14 cellular contexts compared by ENCODE assay signal in genomic region chr13:112068531-112069062, GRCh38. TPM values are rescaled to one million over a fixed set of nuclear protein-coding genes. Genes with fewer than 3 reads are reported as not detected.
A peak's percentile ranks its signal among the peaks of the same experiment; 100 is the strongest.
DNase-seq lines count a peak whose midpoint lies in the region; ATAC-seq and TF ChIP-seq lines count a peak whose summit lies in the region.
"Had no signal": no experiment of that assay in that cellular context is flagged by ENCODE, and none has a peak within 500 bp of the region (broad histone marks: within the 10 kb centered on the region; RNA-seq: fewer than 3 reads in every experiment).

No MANE protein-coding gene starts in this region.

- no peak overlapping the region for H3K18ac ChIP-seq in mesendoderm (ENCODE audit: low read length)

- no peak overlapping the region for H3K23ac ChIP-seq in mesendoderm (ENCODE audit: low read length)

- ATAC-seq in CD8-positive, alpha-beta T cell = no peak
- ATAC-seq in HG02884 (IDR thresholded peaks at IDR 0.05; ENCODE audit: unreplicated experiment) (no peak), GM18867 (IDR thresholded peaks at IDR 0.05; ENCODE audit: unreplicated experiment) (no peak)
- ATAC-seq: left lobe of liver, pancreas had no signal

- no peak overlapping the region for H2BK15ac ChIP-seq in mesendoderm (replicated peaks; ENCODE audit: low read depth)

- no peaks in the 10 kb centered on the region for H3K79me1 ChIP-seq in mesendoderm (ENCODE audit: low read length)

- no peak overlapping the region for H3K9ac ChIP-seq in mesendoderm (ENCODE audit: low read length)

- peak; percentile 56 for DNase-seq in DMS 273 (lab: John Stamatoyannopoulos, UW; ENCODE audit: unreplicated experiment)
- no peak for DNase-seq in DMS 273 treated with DMSO at 0.1 percent for 48 hours (lab: John Stamatoyannopoulos, UW)
- no peak for DNase-seq in CD8-positive, alpha-beta T cell
- no peak for DNase-seq in activated T-helper 2 cell treated with anti-CD3 and anti-CD28 coated beads, Interferon-gamma antibody, Interleukin-2, Interleukin-4, amounts not matched to agents 10 μg/mL and 5 μg/mL and 100 μg/mL, durations not matched to agents 14 hours and 24 hours and 36 hours (ENCODE audit: low spot score)
- DNase-seq in mesendoderm = no peak
- no peak for DNase-seq in occipital lobe (lab: John Stamatoyannopoulos, UW)
- DNase-seq: NCI-H510A, T-helper 9 cell had no signal

- H3K9me3 ChIP-seq in CD8-positive, alpha-beta T cell (ENCODE audit: low read length) = peaks cover 13% of the 10 kb centered on the region
- H3K9me3 ChIP-seq: breast epithelium, pancreas had no signal

- peak overlapping the region; percentile 22 for H3K4me2 ChIP-seq in mesendoderm (ENCODE audit: low read length)

- no peaks in the 10 kb centered on the region for H3K9me3 Mint-ChIP-seq in CD8-positive, alpha-beta T cell
- peaks cover 10% of the 10 kb centered on the region for H3K9me3 Mint-ChIP-seq in activated T-helper 2 cell treated with anti-CD3 and anti-CD28 coated beads, Interferon-gamma antibody, Interleukin-2, Interleukin-4, amounts not matched to agents 10 μg/mL and 5 μg/mL and 100 μg/mL, durations not matched to agents 14 hours and 24 hours and 36 hours

- CTCF ChIA-PET in CD8-positive, alpha-beta T cell (lab: Charles Lee) = no interaction called here

- peaks cover 10% of the 10 kb centered on the region for H3K4me1 ChIP-seq in CD8-positive, alpha-beta T cell (ENCODE audit: insufficient read depth, low read length)
- no peaks in the 10 kb centered on the region for H3K4me1 ChIP-seq in mesendoderm (ENCODE audit: control insufficient read depth, low read depth, low read length)

- H4K5ac ChIP-seq in mesendoderm (ENCODE audit: low read length) = no peak overlapping the region

- no peak overlapping the region for H3K27ac ChIP-seq in CD8-positive, alpha-beta T cell (ENCODE audit: low read depth, low read length)
- no peak overlapping the region for H3K27ac ChIP-seq in mesendoderm (ENCODE audit: low read depth, low read length)
- H3K27ac ChIP-seq: 22Rv1, breast epithelium, pancreas had no signal

- H3K4me3 Mint-ChIP-seq in CD8-positive, alpha-beta T cell = peak overlapping the region; percentile 37
- H3K4me3 Mint-ChIP-seq in activated T-helper 2 cell treated with anti-CD3 and anti-CD28 coated beads, Interferon-gamma antibody, Interleukin-2, Interleukin-4, amounts not matched to agents 10 μg/mL and 5 μg/mL and 100 μg/mL, durations not matched to agents 14 hours and 24 hours and 36 hours (ENCODE audit: low read depth) = no peak overlapping the region

- POLR2A ChIA-PET in CD8-positive, alpha-beta T cell (lab: Charles Lee) = no interaction called here

- H3K27me3 ChIP-seq in CD8-positive, alpha-beta T cell (ENCODE audit: insufficient read depth, low read length) = peaks cover 34% of the 10 kb centered on the region
- H3K27me3 ChIP-seq in mesendoderm (ENCODE audit: insufficient read depth, low read length, poor library complexity) = peaks cover 64% of the 10 kb centered on the region

- H2AK5ac ChIP-seq in mesendoderm (ENCODE audit: low read length) = no peak overlapping the region

- H4K8ac ChIP-seq in mesendoderm (ENCODE audit: low read depth, low read length) = no peak overlapping the region

- H2BK5ac ChIP-seq in mesendoderm (ENCODE audit: low read length) = no peak overlapping the region

- no peak overlapping the region for H3K4me3 ChIP-seq in CD8-positive, alpha-beta T cell (ENCODE audit: low read depth, low read length)
- no peak overlapping the region for H3K4me3 ChIP-seq in mesendoderm (ENCODE audit: low read length)
- H3K4me3 ChIP-seq: breast epithelium, pancreas had no signal

- no peaks in the 10 kb centered on the region for H3K36me3 ChIP-seq in CD8-positive, alpha-beta T cell (ENCODE audit: insufficient read depth, low read length)
- no peaks in the 10 kb centered on the region for H3K36me3 ChIP-seq in mesendoderm (ENCODE audit: control insufficient read depth, insufficient read depth, low read length)
- H3K36me3 ChIP-seq: breast epithelium, pancreas had no signal

- H3K79me2 ChIP-seq in mesendoderm (ENCODE audit: control insufficient read depth, insufficient read depth, low read length) = no peaks in the 10 kb centered on the region

- TF ChIP-seq CTCF in CD8-positive, alpha-beta T cell (IDR thresholded peaks at IDR 0.05) = no peak

- peaks cover 18% of the 10 kb centered on the region for H3K4me1 Mint-ChIP-seq in CD8-positive, alpha-beta T cell (ENCODE audit: low read depth)
- H3K4me1 Mint-ChIP-seq in activated T-helper 2 cell treated with anti-CD3 and anti-CD28 coated beads, Interferon-gamma antibody, Interleukin-2, Interleukin-4, amounts not matched to agents 10 μg/mL and 5 μg/mL and 100 μg/mL, durations not matched to agents 14 hours and 24 hours and 36 hours (ENCODE audit: low read depth) = no peaks in the 10 kb centered on the region

- H3K27ac Mint-ChIP-seq in CD8-positive, alpha-beta T cell = no peak overlapping the region
- H3K27ac Mint-ChIP-seq in activated T-helper 2 cell treated with anti-CD3 and anti-CD28 coated beads, Interferon-gamma antibody, Interleukin-2, Interleukin-4, amounts not matched to agents 10 μg/mL and 5 μg/mL and 100 μg/mL, durations not matched to agents 14 hours and 24 hours and 36 hours = peak overlapping the region; percentile 50

- H3K4ac ChIP-seq in mesendoderm (ENCODE audit: low read depth, low read length) = no peak overlapping the region

- H3K36me3 Mint-ChIP-seq in CD8-positive, alpha-beta T cell = peaks cover 3% of the 10 kb centered on the region
- no peaks in the 10 kb centered on the region for H3K36me3 Mint-ChIP-seq in activated T-helper 2 cell treated with anti-CD3 and anti-CD28 coated beads, Interferon-gamma antibody, Interleukin-2, Interleukin-4, amounts not matched to agents 10 μg/mL and 5 μg/mL and 100 μg/mL, durations not matched to agents 14 hours and 24 hours and 36 hours (ENCODE audit: low read depth)

- H3K27me3 Mint-ChIP-seq in CD8-positive, alpha-beta T cell (ENCODE audit: low read depth) = peaks cover 55% of the 10 kb centered on the region
- peaks cover 57% of the 10 kb centered on the region for H3K27me3 Mint-ChIP-seq in activated T-helper 2 cell treated with anti-CD3 and anti-CD28 coated beads, Interferon-gamma antibody, Interleukin-2, Interleukin-4, amounts not matched to agents 10 μg/mL and 5 μg/mL and 100 μg/mL, durations not matched to agents 14 hours and 24 hours and 36 hours (ENCODE audit: low read depth)

- H2BK120ac ChIP-seq in mesendoderm (ENCODE audit: low read depth, low read length) = no peak overlapping the region

- intact Hi-C loops in CD8-positive, alpha-beta T cell (cut with DNase I, micrococcal nuclease) = no loop called here
- intact Hi-C loops in activated T-helper 2 cell treated with anti-CD3 and anti-CD28 coated beads, Interferon-gamma antibody, Interleukin-2, Interleukin-4, amounts not matched to agents 10 μg/mL and 5 μg/mL and 100 μg/mL, durations not matched to agents 14 hours and 24 hours and 36 hours (cut with micrococcal nuclease) = no loop called here

- no peak overlapping the region for H3K56ac ChIP-seq in mesendoderm (ENCODE audit: low read length)

- WGBS in mesendoderm (ENCODE audit: extremely low coverage, insufficient coverage, low lambda C conversion rate) = no CpG with 5 or more reads among the region's 80 CpGs

RNA-seq across cellular contexts. Expression of gene SOX1, which starts 1.6 kb away (rescaled TPM):
- total RNA-seq in CD8-positive, alpha-beta T cell = not detected
- total RNA-seq in activated T-helper 2 cell treated with anti-CD3 and anti-CD28 coated beads, Interferon-gamma antibody, Interleukin-2, Interleukin-4, amounts not matched to agents 10 μg/mL and 5 μg/mL and 100 μg/mL, durations not matched to agents 14 hours and 24 hours and 36 hours = not detected in 2 replicates
- 0.03 TPM for polyA plus RNA-seq in mesendoderm (2013, experiment 1 of 2)
- 0.01 TPM for polyA plus RNA-seq in mesendoderm (2013, experiment 2 of 2)
- 8.3 TPM for total RNA-seq in occipital lobe
- total RNA-seq: breast epithelium, left lobe of liver, pancreas had no signal
- polyA plus RNA-seq: pancreas had no signal
